8 cellular contexts compared by ENCODE assay signal in the genomic region with DNA sequence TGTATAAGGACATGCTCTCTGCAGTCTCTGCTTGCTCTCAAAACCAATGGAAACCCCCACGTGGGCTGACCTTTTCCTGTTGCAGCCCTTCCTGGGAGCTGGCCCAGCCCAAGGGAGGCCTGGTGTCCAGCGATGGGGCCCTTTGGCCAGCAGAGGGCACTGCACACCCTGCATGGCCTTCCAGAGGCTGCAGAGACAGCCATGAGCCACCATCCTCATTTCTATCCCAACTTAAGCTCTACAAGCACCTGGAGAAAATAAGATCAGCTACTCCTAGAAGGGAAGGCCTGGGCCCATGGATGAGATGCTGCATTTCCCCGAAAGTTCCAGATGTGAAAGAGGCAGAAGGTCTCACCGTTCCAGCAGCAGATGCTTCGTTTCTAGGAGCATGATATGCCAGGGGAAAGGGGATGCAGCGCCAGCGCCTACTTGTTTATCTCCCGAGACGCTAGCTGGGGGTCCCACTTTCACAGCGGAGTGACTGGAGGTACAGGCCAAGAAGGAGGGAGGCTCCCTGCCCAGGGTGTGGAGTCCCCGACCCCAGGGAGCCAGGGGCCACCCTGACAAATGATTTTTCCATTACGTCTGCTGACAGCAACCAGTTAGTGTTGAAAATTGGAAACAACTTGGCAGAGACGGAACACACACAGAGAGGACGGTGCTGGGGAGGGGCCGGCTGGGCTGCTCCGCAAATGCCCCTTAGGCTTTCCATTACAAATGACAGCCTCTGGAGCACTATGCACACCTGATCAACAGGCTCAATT.
DNase-seq lines count a peak whose midpoint lies in the region; ATAC-seq lines count a peak whose summit lies in the region.

No MANE protein-coding gene starts in this region.

- H4K20me1 ChIP-seq in BLaER1 treated with 17β-estradiol and CSF1 and Interleukin-3, amounts not matched to agents 10 nM and 100 nM: peaks cover 85 to 100% (median 98%) of the 10 kb centered on the region in 11 experiments

- peak overlapping the region in 5 of 11 experiments; percentile 8 to 55 (median 25); a peak in 7 of 22 replicates for H3K9ac ChIP-seq in BLaER1 treated with 17β-estradiol and CSF1 and Interleukin-3, amounts not matched to agents 10 nM and 100 nM
- H3K9ac ChIP-seq in muscle layer of colon (ENCODE audit: low read length): peak overlapping the region; percentile 35

- H3K9me3 ChIP-seq in BLaER1 treated with 17β-estradiol and CSF1 and Interleukin-3, amounts not matched to agents 10 nM and 100 nM (replicated peaks in 1 of 11): no peaks in the 10 kb centered on the region
- H3K9me3 ChIP-seq in muscle layer of colon (ENCODE audit: low read length): no peaks in the 10 kb centered on the region

- H3K4me2 ChIP-seq in BLaER1 treated with 17β-estradiol and CSF1 and Interleukin-3, amounts not matched to agents 10 nM and 100 nM: peak overlapping the region; percentile 34 to 66 (median 49)

- no peak overlapping the region for H3K27ac Mint-ChIP-seq in stimulated activated memory B cell treated with anti-CD40 and anti-IgM and Interleukin-4, amounts not matched to agents 10 μg/mL and 1 μg/mL and 100 μg/mL, for 72 hours

- no peak overlapping the region for H3K4me3 ChIP-seq in BLaER1 treated with 17β-estradiol and CSF1 and Interleukin-3, amounts not matched to agents 10 nM and 100 nM
- H3K4me3 ChIP-seq in muscle layer of colon (ENCODE audit: low read depth in 1 of 2, low read length in 2 of 2): no peak overlapping the region

- no peak overlapping the region for H3K4me3 Mint-ChIP-seq in stimulated activated memory B cell treated with anti-CD40 and anti-IgM and Interleukin-4, amounts not matched to agents 10 μg/mL and 1 μg/mL and 100 μg/mL, for 72 hours

- peaks cover 60 to 98% (median 92%) of the 10 kb centered on the region in 10 experiments for H3K4me1 ChIP-seq in BLaER1 treated with 17β-estradiol and CSF1 and Interleukin-3, amounts not matched to agents 10 nM and 100 nM
- H3K4me1 ChIP-seq in muscle layer of colon (ENCODE audit: insufficient read depth, low read length): peaks cover 32% of the 10 kb centered on the region

- peaks cover 6% of the 10 kb centered on the region for H3K4me1 Mint-ChIP-seq in stimulated activated memory B cell treated with anti-CD40 and anti-IgM and Interleukin-4, amounts not matched to agents 10 μg/mL and 1 μg/mL and 100 μg/mL, for 72 hours

- H3K36me3 ChIP-seq in BLaER1 treated with 17β-estradiol and CSF1 and Interleukin-3, amounts not matched to agents 10 nM and 100 nM: peaks cover 23 to 56% (median 40%) of the 10 kb centered on the region in 11 experiments; a peak in 21 of 22 replicates
- no peaks in the 10 kb centered on the region for H3K36me3 ChIP-seq in muscle layer of colon (ENCODE audit: insufficient read depth, low read length)

- H3K36me3 Mint-ChIP-seq in stimulated activated memory B cell treated with anti-CD40 and anti-IgM and Interleukin-4, amounts not matched to agents 10 μg/mL and 1 μg/mL and 100 μg/mL, for 72 hours: no peaks in the 10 kb centered on the region

- DNase-seq in NCI-H82 treated with DMSO at 0.1 percent for 48 hours (lab: John Stamatoyannopoulos, UW; ENCODE audit: unreplicated experiment) (peak; percentile 72), epidermal melanocyte (ENCODE audit: insufficient read length, low spot score) (peak; percentile 81)
- DNase-seq in activated CD8-positive, alpha-beta memory T cell treated with anti-CD3 and anti-CD28 coated beads for 1 hour (ENCODE audit: extremely low read depth in 1 of 2, low read depth in 1 of 2): peak; percentile 6 to 44

- no peaks in the 10 kb centered on the region for H3K27me3 ChIP-seq in BLaER1 treated with 17β-estradiol and CSF1 and Interleukin-3, amounts not matched to agents 10 nM and 100 nM
- H3K27me3 ChIP-seq in muscle layer of colon (ENCODE audit: control insufficient read depth in 1 of 2, insufficient read depth in 2 of 2, low read length in 2 of 2): no peaks in the 10 kb centered on the region

- ATAC-seq in GM19025 (IDR thresholded peaks at IDR 0.05; ENCODE audit: low read depth, unreplicated experiment): peak; percentile 70
- ATAC-seq in HG03342 (IDR thresholded peaks at IDR 0.05; ENCODE audit: unreplicated experiment): peak; percentile 93
- ATAC-seq in stimulated activated memory B cell treated with anti-CD40 and anti-IgM and Interleukin-4, amounts not matched to agents 10 μg/mL and 1 μg/mL and 100 μg/mL, for 72 hours: peak; percentile 73

- H3K27me3 Mint-ChIP-seq in stimulated activated memory B cell treated with anti-CD40 and anti-IgM and Interleukin-4, amounts not matched to agents 10 μg/mL and 1 μg/mL and 100 μg/mL, for 72 hours: peaks cover 81% of the 10 kb centered on the region

- peak overlapping the region in 7 of 11 experiments; percentile 5 to 43 (median 27); a peak in 4 of 22 replicates for H3K27ac ChIP-seq in BLaER1 treated with 17β-estradiol and CSF1 and Interleukin-3, amounts not matched to agents 10 nM and 100 nM
- H3K27ac ChIP-seq in muscle layer of colon (ENCODE audit: low read depth, low read length): peak overlapping the region; percentile 31

- H3K9me3 Mint-ChIP-seq in stimulated activated memory B cell treated with anti-CD40 and anti-IgM and Interleukin-4, amounts not matched to agents 10 μg/mL and 1 μg/mL and 100 μg/mL, for 72 hours: no peaks in the 10 kb centered on the region

Comparison
In these comparisons a context has a peak if more than half of its experiments do, and no peak if none do; other contexts are left out.
1. DNase-seq: peak in every context shown above with its lines; median percentile 81 in epidermal melanocyte; 72 in NCI-H82 treated with DMSO at 0.1 percent for 48 hours; 25 in activated CD8-positive, alpha-beta memory T cell treated with anti-CD3 and anti-CD28 coated beads for 1 hour.